ENCODE assay signal across 9 cellular contexts in genomic region chr13:36344173-36344572, GRCh38. TPM values are rescaled to one million over a fixed set of nuclear protein-coding genes. Genes with fewer than 3 reads are reported as not detected.
A peak's percentile ranks its signal among the peaks of the same experiment; 100 is the strongest.
DNase-seq lines count a peak whose midpoint lies in the region; ATAC-seq and TF ChIP-seq lines count a peak whose summit lies in the region.
"Had no signal": no experiment of that assay in that cellular context is flagged by ENCODE, and none has a peak within 500 bp of the region (broad histone marks: within the 10 kb centered on the region; RNA-seq: fewer than 3 reads in every experiment).

No MANE protein-coding gene starts in this region.

- DNase-seq in activated T-cell treated with anti-CD3 and anti-CD28 coated beads, Interleukin-2, amount 50 U/mL, for 4 hours, result no peak
- no peak for DNase-seq in activated T-cell treated with anti-CD3 and anti-CD28 coated beads, Interleukin-2, amount 50 U/mL, for 48 hours
- DNase-seq in tibial artery, result no peak
- no peak for DNase-seq in epidermal melanocyte (ENCODE audit: insufficient read length, low spot score)
- no peak for DNase-seq in SHP77 treated with DMSO at 0.1 percent for 48 hours (lab: John Stamatoyannopoulos, UW)

- no peaks in the 10 kb centered on the region for H3K27me3 Mint-ChIP-seq in activated T-cell treated with anti-CD3 and anti-CD28 coated beads, Interleukin-2, amount 50 U/mL, for 4 hours (ENCODE audit: low read depth)

- intact Hi-C loops in tibial artery (cut with DNase I; ENCODE audit: low total_unique reads), result no loop called here

- peak overlapping the region; percentile 99 for H3K27ac ChIP-seq in tibial artery
- H3K27ac ChIP-seq: BLaER1 treated with 17β-estradiol and CSF1 and Interleukin-3, amounts not matched to agents 10 nM and 100 nM had no signal

- H3K27me3 ChIP-seq in tibial artery, result no peaks in the 10 kb centered on the region
- H3K27me3 ChIP-seq: BLaER1 treated with 17β-estradiol and CSF1 and Interleukin-3, amounts not matched to agents 10 nM and 100 nM had no signal

- no peaks in the 10 kb centered on the region for H3K36me3 ChIP-seq in tibial artery
- H3K36me3 ChIP-seq: BLaER1 treated with 17β-estradiol and CSF1 and Interleukin-3, amounts not matched to agents 10 nM and 100 nM had no signal

- peaks cover 0 to 44% (median 20%) of the 10 kb centered on the region in 4 donors for H3K4me1 ChIP-seq in tibial artery

- H3K4me3 ChIP-seq in WI38 (ENCODE audit: low read depth, low read length) (peak overlapping the region; percentile 90), iPS-11a (ENCODE audit: low read depth, low read length) (peak overlapping the region; percentile 77), tibial artery (peak overlapping the region; percentile 79 to 87)
- H3K4me3 ChIP-seq: BLaER1 treated with 17β-estradiol and CSF1 and Interleukin-3, amounts not matched to agents 10 nM and 100 nM had no signal

- ATAC-seq in activated T-cell treated with anti-CD3 and anti-CD28 coated beads, Interleukin-2, amount 50 U/mL, for 4 hours, result no peak
- ATAC-seq in GM18868 (IDR thresholded peaks at IDR 0.05; ENCODE audit: unreplicated experiment), result no peak

- no peaks in the 10 kb centered on the region for H3K9me3 Mint-ChIP-seq in activated T-cell treated with anti-CD3 and anti-CD28 coated beads, Interleukin-2, amount 50 U/mL, for 4 hours

- peak overlapping the region; percentile 87 for H3K4me3 Mint-ChIP-seq in activated T-cell treated with anti-CD3 and anti-CD28 coated beads, Interleukin-2, amount 50 U/mL, for 4 hours

- no peak for TF ChIP-seq CTCF in WI38 (IDR thresholded peaks at IDR 0.05; ENCODE audit: low read depth, low read length)
- no peak for TF ChIP-seq CTCF in tibial artery (IDR thresholded peaks at IDR 0.05)

- peaks cover 40% of the 10 kb centered on the region for H3K4me1 Mint-ChIP-seq in activated T-cell treated with anti-CD3 and anti-CD28 coated beads, Interleukin-2, amount 50 U/mL, for 4 hours (ENCODE audit: low read depth)

- peaks cover 3% of the 10 kb centered on the region for H3K36me3 Mint-ChIP-seq in activated T-cell treated with anti-CD3 and anti-CD28 coated beads, Interleukin-2, amount 50 U/mL, for 4 hours (ENCODE audit: insufficient read depth)

- H3K9me3 ChIP-seq in tibial artery, result no peaks in the 10 kb centered on the region

RNA-seq across cellular contexts. Expression of gene SPART, which starts 2.0 kb away (rescaled TPM):
- total RNA-seq in activated T-cell treated with anti-CD3 and anti-CD28 coated beads, Interleukin-2, amount 50 U/mL, for 4 hours, result 10 to 100 TPM; 28.5 to 32.8 (median 30.6) TPM

RNA-seq across cellular contexts. Expression of gene CCDC169, which starts 46.6 kb away (rescaled TPM):
- total RNA-seq in activated T-cell treated with anti-CD3 and anti-CD28 coated beads, Interleukin-2, amount 50 U/mL, for 4 hours, result under 1 TPM in 1 of 3 donors, not detected in 2; 0.76 TPM
